ENCODE assay signal across 15 cellular contexts in the genomic region with DNA sequence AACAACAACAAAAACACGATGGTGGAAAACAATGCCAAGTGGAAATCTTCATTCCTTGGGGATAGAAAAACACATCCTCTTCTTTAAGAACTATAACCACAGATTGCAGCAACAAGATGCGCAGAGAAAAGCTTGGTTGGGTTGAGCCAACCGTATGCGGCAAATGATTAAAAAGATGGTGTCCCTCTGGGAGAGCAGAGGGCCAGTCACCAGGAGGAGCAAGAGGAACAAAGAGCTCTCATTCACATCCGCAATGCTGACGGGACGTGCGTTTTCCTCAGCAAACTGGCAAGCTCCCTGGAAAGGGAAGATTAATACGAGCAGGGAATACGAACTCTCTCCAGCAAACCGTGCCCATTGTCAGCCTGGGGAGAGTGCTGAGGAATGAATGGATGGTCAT.
DNase-seq lines count a peak whose midpoint lies in the region; ATAC-seq and TF ChIP-seq lines count a peak whose summit lies in the region.
"Had no signal": no experiment of that assay in that cellular context is flagged by ENCODE, and none has a peak within 500 bp of the region (broad histone marks: within the 10 kb centered on the region; RNA-seq: fewer than 3 reads in every experiment).

No MANE protein-coding gene starts in this region.

- 89% methylated on average over 9 of the region's 11 CpGs for WGBS in mesenchymal stem cell

- H3K79me1 ChIP-seq in mesenchymal stem cell (replicated peaks; ENCODE audit: low read length, poor library complexity, severe bottlenecking): no peaks in the 10 kb centered on the region

- H3K27me3 ChIP-seq in cardiac muscle cell: no peaks in the 10 kb centered on the region
- H3K27me3 ChIP-seq in mesenchymal stem cell (ENCODE audit: control insufficient read depth in 1 of 2, insufficient read depth in 1 of 2, low read length in 2 of 2): peaks cover 0 to 25% of the 10 kb centered on the region in 2 experiments

- no peak overlapping the region for H2BK5ac ChIP-seq in mesenchymal stem cell (ENCODE audit: low read depth, low read length, poor library complexity, severe bottlenecking)

- H2AFZ ChIP-seq in mesenchymal stem cell (ENCODE audit: low read depth, low read length): no peak overlapping the region

- no peak overlapping the region for H3K14ac ChIP-seq in mesenchymal stem cell (ENCODE audit: low read length in 2 of 2)

- no peaks in the 10 kb centered on the region for H3K36me3 ChIP-seq in cardiac muscle cell
- H3K36me3 ChIP-seq in mesenchymal stem cell (ENCODE audit: control insufficient read depth in 1 of 2, insufficient read depth in 2 of 2, low read depth in 1 of 2, low read length in 2 of 2): no peaks in the 10 kb centered on the region
- H3K36me3 ChIP-seq: thoracic aorta, WERI-Rb-1 had no signal

- DNase-seq in cardiac muscle cell (ENCODE audit: low read depth in 1 of 2, low spot score in 1 of 2): peak in 1 of 2 donors; percentile 39
- no peak for DNase-seq in Right ventricle myocardium superior
- peak; percentile 9 to 11 for DNase-seq in dermis microvascular lymphatic vessel endothelial cell (ENCODE audit: low read depth in 2 of 2)
- DNase-seq in mesenchymal stem cell: no peak
- peak in 25 of 49 donors; percentile 3 to 65 (median 25) for DNase-seq in substantia nigra (lab: John Stamatoyannopoulos, UW)
- DNase-seq in GM03348 (ENCODE audit: low spot score): no peak
- no peak for DNase-seq in HPDE6-E6E7 (ENCODE audit: extremely low spot score)
- DNase-seq: activated CD8-positive, alpha-beta memory T cell treated with anti-CD3 and anti-CD28 coated beads for 24 hours; activated effector memory CD4-positive, alpha-beta T cell treated with Interleukin-2 at 50 U/mL for 16 hours; GF-D8; NCI-H1694; NCI-H526 treated with DMSO at 0.1 percent for 48 hours; WERI-Rb-1 had no signal

- H2BK15ac ChIP-seq in mesenchymal stem cell (ENCODE audit: low read depth, poor library complexity, severe bottlenecking): no peak overlapping the region

- H3K9me3 ChIP-seq in cardiac muscle cell (ENCODE audit: low read depth) (no peaks in the 10 kb centered on the region), mesenchymal stem cell (ENCODE audit: control insufficient read depth, low read length) (no peaks in the 10 kb centered on the region)
- H3K9me3 ChIP-seq: thoracic aorta had no signal

- intact Hi-C loops in Right ventricle myocardium superior (cut with DNase I): no loop called here

- H4K8ac ChIP-seq in mesenchymal stem cell (ENCODE audit: low read length): no peak overlapping the region

- H2AK5ac ChIP-seq in mesenchymal stem cell (ENCODE audit: low read length, severe bottlenecking): no peak overlapping the region

- H3K23ac ChIP-seq in mesenchymal stem cell (ENCODE audit: low read length in 2 of 2): no peak overlapping the region

- H3K4me3 ChIP-seq in cardiac muscle cell (no peak overlapping the region), mesenchymal stem cell (ENCODE audit: insufficient read depth in 1 of 2, low read depth in 1 of 2, low read length in 2 of 2) (peak overlapping the region in 1 of 2 experiments; percentile 69)
- H3K4me3 ChIP-seq: thoracic aorta had no signal

- ATAC-seq in Right ventricle myocardium superior (ENCODE audit: poor library complexity): no peak
- ATAC-seq in GM21619 (IDR thresholded peaks at IDR 0.05; ENCODE audit: unreplicated experiment): no peak

- no peak overlapping the region for H3K4ac ChIP-seq in mesenchymal stem cell (ENCODE audit: low read depth in 1 of 2, low read length in 2 of 2)

- H3K9ac ChIP-seq in mesenchymal stem cell (ENCODE audit: low read length): peak overlapping the region; percentile 46

- no peak overlapping the region for H2BK12ac ChIP-seq in mesenchymal stem cell (ENCODE audit: low read length in 2 of 2)

- no peak overlapping the region for H3K27ac ChIP-seq in cardiac muscle cell
- no peak overlapping the region for H3K27ac ChIP-seq in mesenchymal stem cell (ENCODE audit: low read length, poor library complexity, severe bottlenecking)
- H3K27ac ChIP-seq in substantia nigra (ENCODE audit: low read depth, low read length, poor library complexity, severe bottlenecking): no peak overlapping the region
- H3K27ac ChIP-seq: thoracic aorta, WERI-Rb-1 had no signal

- peaks cover 6% of the 10 kb centered on the region for H3K4me1 ChIP-seq in cardiac muscle cell (ENCODE audit: low read depth)
- peaks cover 2% of the 10 kb centered on the region for H3K4me1 ChIP-seq in mesenchymal stem cell (ENCODE audit: control insufficient read depth, insufficient read depth, low read depth, low read length)

- TF ChIP-seq CTCF in cardiac muscle cell (IDR thresholded peaks at IDR 0.05; ENCODE audit: low read depth, low read length): peak; percentile 15

- H3K4me2 ChIP-seq in mesenchymal stem cell (ENCODE audit: low read length, poor library complexity, severe bottlenecking): no peak overlapping the region

- H2BK120ac ChIP-seq in mesenchymal stem cell (ENCODE audit: low read depth, low read length): no peak overlapping the region

- no peak overlapping the region for H4K91ac ChIP-seq in mesenchymal stem cell (ENCODE audit: low read length)

- no peak overlapping the region for H3K18ac ChIP-seq in mesenchymal stem cell (ENCODE audit: low read depth in 1 of 2, low read length in 2 of 2)

Comparison
In these comparisons a context has a peak if more than half of its experiments do, and no peak if none do; other contexts are left out.
1. DNase-seq: peak in dermis microvascular lymphatic vessel endothelial cell (2 of 2) and substantia nigra (25 of 49); none in Right ventricle myocardium superior (single experiment), mesenchymal stem cell (single experiment), GM03348 (single experiment) and HPDE6-E6E7 (single experiment).